Comparison of ENCODE assay signal across 1 cellular context in the genomic region with DNA sequence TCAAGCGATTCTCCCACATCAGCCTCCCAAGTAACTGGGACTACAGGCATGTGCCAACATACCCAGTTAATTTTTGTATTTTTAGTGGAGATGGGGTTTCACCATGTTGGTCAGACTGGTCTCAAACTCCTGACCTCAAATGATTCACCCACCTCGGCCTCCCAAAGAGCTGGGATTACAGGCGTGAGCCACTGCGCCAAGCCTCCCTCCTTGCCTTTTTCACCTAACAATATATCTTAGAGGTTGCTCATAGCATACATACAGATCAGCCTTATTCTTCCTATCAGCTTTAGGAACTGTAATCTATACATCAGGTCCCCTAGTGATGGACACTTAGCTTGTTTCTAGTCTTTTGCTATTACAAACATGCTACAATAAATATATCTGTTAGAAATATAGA. TPM values are rescaled to one million over a fixed set of nuclear protein-coding genes. Genes with fewer than 3 reads are reported as not detected.
"Had no signal": no experiment of that assay in that cellular context is flagged by ENCODE, and none has a peak within 500 bp of the region (broad histone marks: within the 10 kb centered on the region; RNA-seq: fewer than 3 reads in every experiment).

No MANE protein-coding gene starts in this region.

RNA-seq across cellular contexts. Expression of a gene that starts 33.3 kb away (rescaled TPM):
- total RNA-seq: OCI-LY7 had no signal
